Comparison of ENCODE assay signal across 8 cellular contexts in genomic region chr3:57949779-57950618, GRCh38. TPM values are rescaled to one million over a fixed set of nuclear protein-coding genes. Genes with fewer than 3 reads are reported as not detected.
A peak's percentile ranks its signal among the peaks of the same experiment; 100 is the strongest.
DNase-seq lines count a peak whose midpoint lies in the region; ATAC-seq and TF ChIP-seq lines count a peak whose summit lies in the region.

No MANE protein-coding gene starts in this region.

- ATAC-seq in Panc1 (peak; percentile 60), GM18520 (IDR thresholded peaks at IDR 0.05; ENCODE audit: unreplicated experiment) (no peak), GM19397 (IDR thresholded peaks at IDR 0.05; ENCODE audit: unreplicated experiment) (no peak)

- H3K9me3 ChIP-seq in Panc1 (ENCODE audit: control insufficient read depth, insufficient read depth, low read depth, low read length) = no peaks in the 10 kb centered on the region
- no peaks in the 10 kb centered on the region for H3K9me3 ChIP-seq in esophagus muscularis mucosa
- H3K9me3 ChIP-seq in osteoblast (ENCODE audit: low read depth, low read length) = no peaks in the 10 kb centered on the region

- H3K36me3 ChIP-seq in Panc1 (ENCODE audit: control insufficient read depth, insufficient read depth, low read length) (no peaks in the 10 kb centered on the region), esophagus muscularis mucosa (no peaks in the 10 kb centered on the region), osteoblast (ENCODE audit: insufficient read depth, low read length) (no peaks in the 10 kb centered on the region)

- CTCF ChIA-PET in Panc1 (lab: Charles Lee) = interaction anchor here (0.5 to 1.1 kb wide), 2 partner anchors 20 to 129 kb away, joined by 3 read pairs; no protein-coding TSS in a partner anchor

- no peak overlapping the region for H3K27ac Mint-ChIP-seq in activated T-helper 1 cell treated with anti-CD3 and anti-CD28 coated beads, Interleukin-12 subunit alpha, Interleukin-12 subunit beta, Interleukin-2, Interleukin-4 antibody, amounts not matched to agents 30 ng/mL and 10 ng/mL and 1 ng/mL, durations not matched to agents 14 hours and 24 hours and 36 hours

- H3K36me3 Mint-ChIP-seq in activated T-helper 1 cell treated with anti-CD3 and anti-CD28 coated beads, Interleukin-12 subunit alpha, Interleukin-12 subunit beta, Interleukin-2, Interleukin-4 antibody, amounts not matched to agents 30 ng/mL and 10 ng/mL and 1 ng/mL, durations not matched to agents 14 hours and 24 hours and 36 hours (ENCODE audit: low read depth) = no peaks in the 10 kb centered on the region

- no peak overlapping the region for H3K4me2 ChIP-seq in osteoblast (ENCODE audit: insufficient read depth, low read length)

- no TSS peak for BruUV-seq in Panc1 (replicated peaks; lab: Mats Ljungman, UMichigan)

- no peaks in the 10 kb centered on the region for H3K4me1 Mint-ChIP-seq in activated T-helper 1 cell treated with anti-CD3 and anti-CD28 coated beads, Interleukin-12 subunit alpha, Interleukin-12 subunit beta, Interleukin-2, Interleukin-4 antibody, amounts not matched to agents 30 ng/mL and 10 ng/mL and 1 ng/mL, durations not matched to agents 14 hours and 24 hours and 36 hours (ENCODE audit: low read depth)

- H3K9me3 Mint-ChIP-seq in activated T-helper 1 cell treated with anti-CD3 and anti-CD28 coated beads, Interleukin-12 subunit alpha, Interleukin-12 subunit beta, Interleukin-2, Interleukin-4 antibody, amounts not matched to agents 30 ng/mL and 10 ng/mL and 1 ng/mL, durations not matched to agents 14 hours and 24 hours and 36 hours = no peaks in the 10 kb centered on the region

- H3K27me3 ChIP-seq in Panc1 (ENCODE audit: control insufficient read depth, insufficient read depth, low read length) (no peaks in the 10 kb centered on the region), esophagus muscularis mucosa (no peaks in the 10 kb centered on the region), osteoblast (ENCODE audit: insufficient read depth, low read length) (no peaks in the 10 kb centered on the region)

- H3K4me3 ChIP-seq in Panc1 (ENCODE audit: low read depth in 2 of 2, low read length in 2 of 2) (no peak overlapping the region), esophagus muscularis mucosa (no peak overlapping the region), osteoblast (ENCODE audit: insufficient read depth, low read length) (no peak overlapping the region)

- TF ChIP-seq EP300 in esophagus muscularis mucosa (IDR thresholded peaks at IDR 0.05) = no peak

- no peaks in the 10 kb centered on the region for H4K20me1 ChIP-seq in osteoblast (ENCODE audit: insufficient read depth, low read length)

- no peak overlapping the region for H3K4me3 Mint-ChIP-seq in activated T-helper 1 cell treated with anti-CD3 and anti-CD28 coated beads, Interleukin-12 subunit alpha, Interleukin-12 subunit beta, Interleukin-2, Interleukin-4 antibody, amounts not matched to agents 30 ng/mL and 10 ng/mL and 1 ng/mL, durations not matched to agents 14 hours and 24 hours and 36 hours

- no peaks in the 10 kb centered on the region for H3K79me2 ChIP-seq in osteoblast (ENCODE audit: insufficient read depth, low read length)

- H3K27ac ChIP-seq in Panc1 (ENCODE audit: low read length) = peak overlapping the region; percentile 70; the same call in 1 of the 2 replicates
- H3K27ac ChIP-seq in esophagus muscularis mucosa (replicated peaks in 1 of 4) = peak overlapping the region; percentile 92 to 96 (median 95)
- H3K27ac ChIP-seq in osteoblast (ENCODE audit: low read depth, low read length) = peak overlapping the region; percentile 10

- POLR2A ChIA-PET in Panc1 (lab: Charles Lee) = interaction anchor here (0.6 kb wide), 1 partner anchor 92 kb away, joined by 10 read pairs; no protein-coding TSS in a partner anchor

- TF ChIP-seq POLR2A in esophagus muscularis mucosa (IDR thresholded peaks at IDR 0.05; ENCODE audit: low read depth) = no peak

- intact Hi-C loops in Panc1 (cut with micrococcal nuclease; ENCODE audit: unreplicated experiment) = loop anchor here (10.0 kb wide), 1 partner anchor 225 kb away; no protein-coding TSS in a partner anchor
- intact Hi-C loops in esophagus muscularis mucosa (cut with DNase I) = no loop called here
- intact Hi-C loops in activated T-helper 1 cell treated with anti-CD3 and anti-CD28 coated beads, Interleukin-12 subunit alpha, Interleukin-12 subunit beta, Interleukin-2, Interleukin-4 antibody, amounts not matched to agents 30 ng/mL and 10 ng/mL and 1 ng/mL, durations not matched to agents 14 hours and 24 hours and 36 hours (cut with micrococcal nuclease) = no loop called here

- peaks cover 1% of the 10 kb centered on the region for H3K27me3 Mint-ChIP-seq in activated T-helper 1 cell treated with anti-CD3 and anti-CD28 coated beads, Interleukin-12 subunit alpha, Interleukin-12 subunit beta, Interleukin-2, Interleukin-4 antibody, amounts not matched to agents 30 ng/mL and 10 ng/mL and 1 ng/mL, durations not matched to agents 14 hours and 24 hours and 36 hours (ENCODE audit: insufficient read depth)

- TF ChIP-seq CTCF in Panc1 (IDR thresholded peaks at IDR 0.05) (no peak), esophagus muscularis mucosa (IDR thresholded peaks at IDR 0.05) (peak; percentile 29 to 66 (median 48)), osteoblast (IDR thresholded peaks at IDR 0.05; ENCODE audit: extremely low read depth, low read depth, low read length) (peak; percentile 38)

- in situ Hi-C loops in Panc1 (cut with HindIII; ENCODE audit: low pct_unique_long_range_greater_than_20kb, low sequenced_read_pairs) = no loop called here

- DNase-seq in CD1c-positive myeloid dendritic cell (ENCODE audit: extremely low spot score) = peak; percentile 67
- DNase-seq in Panc1 (ENCODE audit: low read depth, low spot score) = no peak
- DNase-seq in esophagus muscularis mucosa (ENCODE audit: extremely low spot score) = no peak
- no peak for DNase-seq in osteoblast (ENCODE audit: insufficient read length, low spot score, missing footprints)
- no peak for DNase-seq in hypothalamus (lab: John Stamatoyannopoulos, UW)
- DNase-seq in activated T-helper 1 cell treated with anti-CD3 and anti-CD28 coated beads, Interleukin-12 subunit alpha, Interleukin-12 subunit beta, Interleukin-2, Interleukin-4 antibody, amounts not matched to agents 30 ng/mL and 10 ng/mL and 1 ng/mL, durations not matched to agents 14 hours and 24 hours and 36 hours (ENCODE audit: low spot score) = no peak

- H2AFZ ChIP-seq in osteoblast (ENCODE audit: low read length) = no peak overlapping the region

- WGBS in esophagus muscularis mucosa = 44% methylated on average over 7 of the region's 7 CpGs

- H3K4me1 ChIP-seq in Panc1 (ENCODE audit: control insufficient read depth, insufficient read depth, low read length) (peaks cover 19% of the 10 kb centered on the region), esophagus muscularis mucosa (peaks cover 44 to 77% (median 67%) of the 10 kb centered on the region in 4 donors), osteoblast (ENCODE audit: insufficient read depth, low read length) (peaks cover 31% of the 10 kb centered on the region)

RNA-seq across cellular contexts. Expression of gene FLNB, which starts 58.2 kb away (rescaled TPM):
- total RNA-seq in Panc1 (2021; ENCODE audit: unreplicated experiment) = 309 TPM
- polyA plus RNA-seq in Panc1 (2012; ENCODE audit: insufficient read length) = 366 TPM
- total RNA-seq in esophagus muscularis mucosa = 100 to 1,000 TPM in 2 of 4 donors, 10 to 100 TPM in 2; 61.9 to 114 (median 89.9) TPM
- 259 and 274 TPM in 2 replicates for total RNA-seq in osteoblast
- total RNA-seq in activated T-helper 1 cell treated with anti-CD3 and anti-CD28 coated beads, Interleukin-12 subunit alpha, Interleukin-12 subunit beta, Interleukin-2, Interleukin-4 antibody, amounts not matched to agents 30 ng/mL and 10 ng/mL and 1 ng/mL, durations not matched to agents 14 hours and 24 hours and 36 hours = 22.3 and 24.1 TPM in 2 replicates

Comparison
In these comparisons a context has a peak if more than half of its experiments do, and no peak if none do; other contexts are left out.
1. H3K27ac ChIP-seq: peak in every context shown above with its lines; median percentile 95 in esophagus muscularis mucosa; 70 in Panc1; 10 in osteoblast.